Comparison of ENCODE assay signal across 19 cellular contexts in the genomic region with DNA sequence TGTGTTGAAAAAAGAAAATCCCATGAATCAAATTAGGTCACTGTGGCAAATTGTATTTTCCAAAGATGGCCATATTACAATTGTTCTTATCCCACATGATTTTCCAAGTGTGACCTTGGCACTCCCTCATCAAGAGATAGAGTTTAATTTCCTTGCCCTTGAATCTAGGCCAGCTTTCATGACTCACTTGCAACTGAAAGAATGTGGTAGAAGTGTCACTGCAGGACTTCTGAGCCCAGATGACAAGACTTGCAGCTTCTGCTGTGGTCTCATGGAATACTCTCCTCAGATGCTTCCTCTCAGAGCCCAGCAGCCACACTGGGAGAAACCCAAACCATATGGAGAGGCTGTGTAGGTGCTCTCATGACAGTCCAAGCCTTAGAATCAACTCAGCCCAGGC.
DNase-seq lines count a peak whose midpoint lies in the region; ATAC-seq, FAIRE-seq and TF ChIP-seq lines count a peak whose summit lies in the region.
"Had no signal": no experiment of that assay in that cellular context is flagged by ENCODE, and none has a peak within 500 bp of the region (broad histone marks: within the 10 kb centered on the region; RNA-seq: fewer than 3 reads in every experiment).

No MANE protein-coding gene starts in this region.

- BruUV-seq in HepG2 (replicated peaks; lab: Mats Ljungman, UMichigan): no TSS peak

- no peak overlapping the region for H2AFZ ChIP-seq in HepG2 (ENCODE audit: low read length)

- in situ Hi-C loops in HepG2 (cut with HindIII; ENCODE audit: extremely low pct_ligation_motif_present, low pct_unique_long_range_greater_than_20kb): no loop called here

- H3K79me2 ChIP-seq in HepG2 (ENCODE audit: insufficient read depth, low read length): no peaks in the 10 kb centered on the region

- no peaks in the 10 kb centered on the region; the same call in 1 of the 2 replicates for H3K9me3 ChIP-seq in MG63
- H3K9me3 ChIP-seq in colonic mucosa: no peaks in the 10 kb centered on the region
- no peaks in the 10 kb centered on the region for H3K9me3 ChIP-seq in mucosa of descending colon
- no peaks in the 10 kb centered on the region for H3K9me3 ChIP-seq in HepG2 (ENCODE audit: low read length)
- H3K9me3 ChIP-seq: ascending aorta, BE2C had no signal

- DNase-seq in EH (ENCODE audit: low read depth) (peak; percentile 76), MG63 (peak; percentile 4), colonic mucosa (peak; percentile 18), mucosa of descending colon (peak in 2 of 3 donors; percentile 14 to 33), coronary artery (ENCODE audit: low spot score) (no peak), HepG2 (ENCODE audit: low spot score) (no peak), NCI-H2196 treated with DMSO at 0.1 percent for 48 hours (lab: John Stamatoyannopoulos, UW; ENCODE audit: unreplicated experiment) (no peak)
- DNase-seq in activated naive CD4-positive, alpha-beta T cell treated with anti-CD3 and anti-CD28 coated beads, Interleukin-2, amount 10 ng/mL, durations not matched to agents 7 days and 5 days: no peak
- DNase-seq: activated CD4-positive, CD25-positive, alpha-beta regulatory T cell; activated gamma-delta T cell treated with Interleukin-2 at 50 U/mL for 16 hours; BE2C; Karpas-422; NCI-H1694 treated with DMSO at 0.1 percent for 48 hours; NCI-H524 treated with DMSO at 0.1 percent for 48 hours; substantia nigra had no signal

- no peaks in the 10 kb centered on the region for H3K36me3 Mint-ChIP-seq in activated naive CD4-positive, alpha-beta T cell treated with anti-CD3 and anti-CD28 coated beads, Interleukin-2, amount 10 ng/mL, durations not matched to agents 7 days and 5 days

- H3K27me3 ChIP-seq in MG63 (no peaks in the 10 kb centered on the region), colonic mucosa (no peaks in the 10 kb centered on the region), HepG2 (ENCODE audit: control insufficient read depth in 1 of 2, insufficient read depth in 2 of 2, low read length in 2 of 2) (no peaks in the 10 kb centered on the region)
- H3K27me3 ChIP-seq: ascending aorta, BE2C had no signal

- no peak for FAIRE-seq in HepG2 (lab: Jason Lieb, UNC)

- TF ChIP-seq POLR2A in HepG2 (IDR thresholded peaks at IDR 0.05; ENCODE audit: insufficient read depth in 1 of 2, low read depth in 2 of 2, low read length in 2 of 2): no peak

- TF ChIP-seq CTCF in colonic mucosa (IDR thresholded peaks at IDR 0.05): no peak
- TF ChIP-seq CTCF in mucosa of descending colon (IDR thresholded peaks at IDR 0.05): no peak
- TF ChIP-seq CTCF in coronary artery (IDR thresholded peaks at IDR 0.05): no peak
- no peak for TF ChIP-seq CTCF in HepG2 (CRISPR knock-in tag; IDR thresholded peaks at IDR 0.05)

- H3K9me3 Mint-ChIP-seq in activated naive CD4-positive, alpha-beta T cell treated with anti-CD3 and anti-CD28 coated beads, Interleukin-2, amount 10 ng/mL, durations not matched to agents 7 days and 5 days: no peaks in the 10 kb centered on the region
- H3K9me3 Mint-ChIP-seq: mesothelial cell of epicardium had no signal

- intact Hi-C loops in colonic mucosa (cut with DNase I) (no loop called here), mucosa of descending colon (cut with DNase I, micrococcal nuclease) (no loop called here), HepG2 (cut with micrococcal nuclease; ENCODE audit: unreplicated experiment) (no loop called here)

- H3K4me1 ChIP-seq in colonic mucosa (no peaks in the 10 kb centered on the region), mucosa of descending colon (ENCODE audit: low read depth) (no peaks in the 10 kb centered on the region), HepG2 (ENCODE audit: insufficient read depth, low read length) (no peaks in the 10 kb centered on the region)
- H3K4me1 ChIP-seq: ascending aorta had no signal

- TF ChIP-seq EP300 in HepG2 (IDR thresholded peaks at IDR 0.05; ENCODE audit: low read depth in 2 of 2, low read length in 2 of 2) (no peak), HepG2 (CRISPR knock-in tag; IDR thresholded peaks at IDR 0.05; ENCODE audit: borderline replicate concordance) (no peak)

- no peak overlapping the region for H3K4me3 Mint-ChIP-seq in activated naive CD4-positive, alpha-beta T cell treated with anti-CD3 and anti-CD28 coated beads, Interleukin-2, amount 10 ng/mL, durations not matched to agents 7 days and 5 days
- H3K4me3 Mint-ChIP-seq: mesothelial cell of epicardium had no signal

- H4K20me1 ChIP-seq in HepG2 (ENCODE audit: insufficient read depth, low read length): no peaks in the 10 kb centered on the region

- H3K27ac ChIP-seq in colonic mucosa (no peak overlapping the region), coronary artery (no peak overlapping the region), HepG2 (ENCODE audit: extremely low read length, insufficient read depth, low read length) (no peak overlapping the region)
- H3K27ac ChIP-seq: ascending aorta, HL-60, RWPE1 had no signal

- H3K4me3 ChIP-seq in MG63 (no peak overlapping the region), colonic mucosa (no peak overlapping the region), mucosa of descending colon (no peak overlapping the region), coronary artery (no peak overlapping the region), HepG2 (replicated peaks in 1 of 3; ENCODE audit: insufficient read depth in 1 of 3, low read depth in 2 of 3, low read length in 3 of 3) (no peak overlapping the region)
- H3K4me3 ChIP-seq: ascending aorta had no signal

- H3K9ac ChIP-seq in colonic mucosa (ENCODE audit: low read depth in 2 of 2, low read length in 2 of 2): no peak overlapping the region
- H3K9ac ChIP-seq in HepG2 (ENCODE audit: insufficient read depth, low read depth, low read length): no peak overlapping the region

- no peak overlapping the region for H3K27ac Mint-ChIP-seq in activated naive CD4-positive, alpha-beta T cell treated with anti-CD3 and anti-CD28 coated beads, Interleukin-2, amount 10 ng/mL, durations not matched to agents 7 days and 5 days
- H3K27ac Mint-ChIP-seq: mesothelial cell of epicardium had no signal

- no peaks in the 10 kb centered on the region for H3K4me1 Mint-ChIP-seq in activated naive CD4-positive, alpha-beta T cell treated with anti-CD3 and anti-CD28 coated beads, Interleukin-2, amount 10 ng/mL, durations not matched to agents 7 days and 5 days
- H3K4me1 Mint-ChIP-seq: mesothelial cell of epicardium had no signal

- H3K4me2 ChIP-seq in HepG2 (ENCODE audit: low read depth, low read length): no peak overlapping the region

- no peak for TF ChIP-seq RAD21 in HepG2 (CRISPR knock-in tag; IDR thresholded peaks at IDR 0.05)

- POLR2A ChIA-PET in HepG2 (lab: Yijun Ruan, JAX): no interaction called here

- no peaks in the 10 kb centered on the region for H3K27me3 Mint-ChIP-seq in activated naive CD4-positive, alpha-beta T cell treated with anti-CD3 and anti-CD28 coated beads, Interleukin-2, amount 10 ng/mL, durations not matched to agents 7 days and 5 days

- peak; percentile 43 for ATAC-seq in mucosa of descending colon
- no peak for ATAC-seq in HepG2

- H3K36me3 ChIP-seq in MG63 (no peaks in the 10 kb centered on the region), colonic mucosa (no peaks in the 10 kb centered on the region), mucosa of descending colon (ENCODE audit: low read depth) (no peaks in the 10 kb centered on the region), HepG2 (replicated peaks in 1 of 2; ENCODE audit: control insufficient read depth in 1 of 2, insufficient read depth in 2 of 2, low read length in 2 of 2) (no peaks in the 10 kb centered on the region)
- H3K36me3 ChIP-seq: ascending aorta, BE2C had no signal

- CTCF ChIA-PET in activated naive CD4-positive, alpha-beta T cell treated with anti-CD3 and anti-CD28 coated beads, Interleukin-2, amount 10 ng/mL, durations not matched to agents 7 days and 5 days (lab: Charles Lee): no interaction called here
- CTCF ChIA-PET in HepG2 (lab: Yijun Ruan, JAX; ENCODE audit: low intra/inter-chr PET ratio, low total read pairs): no interaction called here

TF ChIP-seq in HepG2, 621 proteins besides CTCF, POLR2A, EP300 and RAD21 (continues in another document):
- TF ChIP-seq ZNF619 (CRISPR knock-in tag; IDR thresholded peaks at IDR 0.05) (no peak), NFATC3 (CRISPR knock-in tag; IDR thresholded peaks at IDR 0.05) (no peak), TBX3 (IDR thresholded peaks at IDR 0.05; ENCODE audit: borderline replicate concordance) (no peak), ZNF563 (CRISPR knock-in tag; IDR thresholded peaks at IDR 0.05) (no peak), ZFP36L2 (CRISPR knock-in tag; IDR thresholded peaks at IDR 0.05) (no peak), ZNF709 (CRISPR knock-in tag; IDR thresholded peaks at IDR 0.05) (no peak), ELF4 (CRISPR knock-in tag; IDR thresholded peaks at IDR 0.05; ENCODE audit: borderline replicate concordance) (no peak)
- TF ChIP-seq, protein P1, sequence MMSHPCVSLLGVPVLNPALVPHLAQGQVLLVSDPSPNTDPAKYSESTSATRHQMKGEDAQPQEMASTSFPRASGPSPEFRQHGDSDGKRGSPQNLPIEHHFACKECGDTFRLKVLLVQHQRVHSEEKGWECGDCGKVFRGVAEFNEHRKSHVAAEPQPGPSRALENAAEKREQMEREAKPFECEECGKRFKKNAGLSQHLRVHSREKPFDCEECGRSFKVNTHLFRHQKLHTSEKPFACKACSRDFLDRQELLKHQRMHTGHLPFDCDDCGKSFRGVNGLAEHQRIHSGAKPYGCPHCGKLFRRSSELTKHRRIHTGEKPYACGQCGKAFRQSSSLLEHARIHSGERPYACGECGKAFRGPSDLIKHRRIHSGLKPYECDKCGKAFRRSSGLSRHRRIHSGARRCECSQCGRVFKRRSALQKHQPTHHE (CRISPR knock-in tag; IDR thresholded peaks at IDR 0.05; ENCODE audit: borderline replicate concordance): no peak
- TF ChIP-seq, protein P2, sequence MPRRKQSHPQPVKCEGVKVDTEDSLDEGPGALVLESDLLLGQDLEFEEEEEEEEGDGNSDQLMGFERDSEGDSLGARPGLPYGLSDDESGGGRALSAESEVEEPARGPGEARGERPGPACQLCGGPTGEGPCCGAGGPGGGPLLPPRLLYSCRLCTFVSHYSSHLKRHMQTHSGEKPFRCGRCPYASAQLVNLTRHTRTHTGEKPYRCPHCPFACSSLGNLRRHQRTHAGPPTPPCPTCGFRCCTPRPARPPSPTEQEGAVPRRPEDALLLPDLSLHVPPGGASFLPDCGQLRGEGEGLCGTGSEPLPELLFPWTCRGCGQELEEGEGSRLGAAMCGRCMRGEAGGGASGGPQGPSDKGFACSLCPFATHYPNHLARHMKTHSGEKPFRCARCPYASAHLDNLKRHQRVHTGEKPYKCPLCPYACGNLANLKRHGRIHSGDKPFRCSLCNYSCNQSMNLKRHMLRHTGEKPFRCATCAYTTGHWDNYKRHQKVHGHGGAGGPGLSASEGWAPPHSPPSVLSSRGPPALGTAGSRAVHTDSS (CRISPR knock-in tag; conservative IDR thresholded peaks at IDR 0.05): no peak

Comparison
In these comparisons a context has a peak if more than half of its experiments do, and no peak if none do; other contexts are left out.
1. DNase-seq: peak in EH (single experiment), MG63 (single experiment), colonic mucosa (single experiment) and mucosa of descending colon (2 of 3); none in activated naive CD4-positive, alpha-beta T cell treated with anti-CD3 and anti-CD28 coated beads, Interleukin-2, amount 10 ng/mL, durations not matched to agents 7 days and 5 days (single experiment), coronary artery (single experiment), HepG2 (single experiment) and NCI-H2196 treated with DMSO at 0.1 percent for 48 hours (single experiment).